Comparison of ENCODE assay signal across 1 cellular context in genomic region chr2:98710709-98711108, GRCh38.
A peak's percentile ranks its signal among the peaks of the same experiment; 100 is the strongest.
TF ChIP-seq lines count a peak whose summit lies in the region.

No MANE protein-coding gene starts in this region.

TF ChIP-seq in endothelial cell of umbilical vein, 7 proteins besides CTCF, POLR2A, EP300 and RAD21 (continued from another document):
- TF ChIP-seq GATA2 (IDR thresholded peaks at IDR 0.05; ENCODE audit: insufficient read depth, insufficient read length, low read depth, low read length) = peak; percentile 45
